Comparison of ENCODE assay signal across 24 cellular contexts in the genomic region with DNA sequence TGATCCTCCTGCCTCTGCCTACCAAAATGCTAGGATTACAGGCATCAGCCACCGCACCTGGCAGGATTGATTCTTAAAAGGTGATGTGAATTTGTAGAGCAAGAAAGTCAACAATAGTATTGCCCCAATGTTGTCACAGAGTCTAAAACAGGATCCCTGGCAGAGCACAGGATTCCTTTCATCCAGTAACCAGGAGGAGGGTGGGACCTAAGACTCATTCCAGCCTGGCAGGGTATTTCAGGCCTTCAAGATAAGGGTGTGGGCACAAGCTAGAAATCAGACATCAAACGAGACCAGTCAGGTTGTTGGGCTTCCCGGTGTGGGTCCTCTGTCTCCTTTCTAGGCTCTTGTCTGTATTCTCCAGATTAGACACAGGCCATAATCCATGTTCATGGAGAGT.
"Had no signal": no experiment of that assay in that cellular context is flagged by ENCODE, and none has a peak within 500 bp of the region (broad histone marks: within the 10 kb centered on the region; RNA-seq: fewer than 3 reads in every experiment).

No MANE protein-coding gene starts in this region.

- DNase-seq: natural killer cell; occipital lobe; ovary; retina; right cardiac atrium; right lobe of liver; sigmoid colon; small intestine; stimulated activated CD4-positive, alpha-beta T cell treated with anti-CD3 and anti-CD28 coated beads, Interleukin-15, amount 100 ng/mL, for 24 hours; stimulated activated CD4-positive, alpha-beta T cell treated with anti-CD3 and anti-CD28 coated beads, Interleukin-2, amount 100 ng/mL, for 24 hours; stimulated activated CD4-positive, alpha-beta T cell treated with anti-CD3 and anti-CD28 coated beads, Interleukin-2, amount 100 ng/mL, for 48 hours; stimulated activated CD4-positive, alpha-beta T cell treated with anti-CD3 and anti-CD28 coated beads, Interleukin-4, amount 100 ng/mL, for 24 hours; stimulated activated naive B cell treated with anti-CD40 and anti-IgM and Interleukin-4, amounts not matched to agents 10 μg/mL and 1 μg/mL and 100 μg/mL, for 72 hours; stimulated activated naive CD4-positive, alpha-beta T cell treated with Interleukin-2 at 50 U/mL for 16 hours; stomach; thyroid gland; trophoblast cell; upper lobe of left lung had no signal

- H3K27me3 ChIP-seq: neural progenitor cell, ovary, right lobe of liver, sigmoid colon, stomach, thyroid gland, tibial nerve, upper lobe of left lung, vagina had no signal

- H3K36me3 ChIP-seq: neural progenitor cell, ovary, prostate gland, right lobe of liver, sigmoid colon, stomach, thoracic aorta, thyroid gland, tibial nerve, upper lobe of left lung, vagina had no signal

- H3K4me1 ChIP-seq: neural progenitor cell, prostate gland, right lobe of liver, sigmoid colon, stomach, thyroid gland, tibial nerve, upper lobe of left lung, vagina had no signal

- H3K4me3 ChIP-seq: neural progenitor cell, ovary, prostate gland, right lobe of liver, sigmoid colon, stomach, thoracic aorta, thyroid gland, tibial nerve, upper lobe of left lung, vagina had no signal

- ATAC-seq: natural killer cell; right cardiac atrium; right lobe of liver; stimulated activated effector memory CD8-positive, alpha-beta T cell treated with anti-CD3 and anti-CD28 coated beads, Interleukin-12 subunit alpha, Interleukin-12 subunit beta, amount 100 ng/mL, for 72 hours; stimulated activated naive B cell treated with anti-CD40 and anti-IgM and Interleukin-4, amounts not matched to agents 10 μg/mL and 1 μg/mL and 100 μg/mL, for 72 hours had no signal

- H3K27ac ChIP-seq: neural progenitor cell, ovary, prostate gland, right lobe of liver, sigmoid colon, stomach, thoracic aorta, thyroid gland, tibial nerve, upper lobe of left lung, vagina had no signal

- H3K9me3 ChIP-seq: ovary, prostate gland, right lobe of liver, sigmoid colon, stomach, thoracic aorta, thyroid gland, tibial nerve, upper lobe of left lung, vagina had no signal
